In genomic region chr9:136671646-136672430, GRCh38 we compare ENCODE assay signal across 9 cellular contexts. TPM values are rescaled to one million over a fixed set of nuclear protein-coding genes. Genes with fewer than 3 reads are reported as not detected.
A peak's percentile ranks its signal among the peaks of the same experiment; 100 is the strongest.
DNase-seq lines count a peak whose midpoint lies in the region; ATAC-seq lines count a peak whose summit lies in the region.
"Had no signal": no experiment of that assay in that cellular context is flagged by ENCODE, and none has a peak within 500 bp of the region (broad histone marks: within the 10 kb centered on the region; RNA-seq: fewer than 3 reads in every experiment).

No MANE protein-coding gene starts in this region.

- no peak for ATAC-seq in GM18907 (IDR thresholded peaks at IDR 0.05; ENCODE audit: unreplicated experiment)
- ATAC-seq in HG02798 (IDR thresholded peaks at IDR 0.05; ENCODE audit: poor library complexity, unreplicated experiment) = no peak

- DNase-seq in EH (ENCODE audit: low read depth) (peak; percentile 21), NCI-H460 (ENCODE audit: extremely low read depth, low read depth) (peak; percentile 22), iPS-NIHi7 (ENCODE audit: extremely low spot score) (peak; percentile 90), NCI-H774 (lab: John Stamatoyannopoulos, UW) (no peak)
- DNase-seq in activated effector memory CD4-positive, alpha-beta T cell treated with Interleukin-2 at 50 U/mL for 16 hours = peak; percentile 13
- peak in 4 of 6 experiments; percentile 8 to 36 (median 18) for DNase-seq in stimulated activated naive CD4-positive, alpha-beta T cell (lab: John Stamatoyannopoulos, UW)

RNA-seq across cellular contexts. Expression of gene EGFL7, which starts 9.1 kb away (rescaled TPM):
- total RNA-seq in NCI-H460 (2014; rRNA removed; shearing (Covaris generic)) = 51.7 and 77.2 TPM in 2 replicates
- polyA plus RNA-seq in NCI-H460 (2014; cell fraction: nucleus; rRNA removed) = 130 and 149 TPM in 2 replicates

RNA-seq across cellular contexts. Expression of gene AGPAT2, which starts 15.4 kb away (rescaled TPM):
- total RNA-seq in NCI-H460 (2014; rRNA removed; shearing (Covaris generic)) = 24.5 and 27.8 TPM in 2 replicates
- 36.0 and 49.6 TPM in 2 replicates for polyA plus RNA-seq in NCI-H460 (2014; cell fraction: nucleus; rRNA removed)

RNA-seq across cellular contexts. Expression of gene DIPK1B, which starts 40.5 kb away (rescaled TPM):
- total RNA-seq in NCI-H460 (2014; rRNA removed; shearing (Covaris generic)) = 14.1 and 14.4 TPM in 2 replicates
- polyA plus RNA-seq in NCI-H460 (2014; cell fraction: nucleus; rRNA removed) = 58.1 and 67.5 TPM in 2 replicates
- total RNA-seq: LHCN-M2 had no signal
